Comparison of ENCODE assay signal across 8 cellular contexts in genomic region chr10:80078448-80079311, GRCh38. TPM values are rescaled to one million over a fixed set of nuclear protein-coding genes. Genes with fewer than 3 reads are reported as not detected.
DNase-seq lines count a peak whose midpoint lies in the region; ATAC-seq and TF ChIP-seq lines count a peak whose summit lies in the region.

TMEM254 (plus strand) TSS chr10:80078665; CDS start chr10:80078700, 35 bp downstream.

- H3K27me3 Mint-ChIP-seq in activated naive CD4-positive, alpha-beta T cell treated with anti-CD3 and anti-CD28 coated beads for 36 hours (ENCODE audit: low read depth) = no peaks in the 10 kb centered on the region

- H3F3A ChIP-seq in MM.1S (ENCODE audit: insufficient read depth, low read length) = peaks cover 14% of the 10 kb centered on the region

- H3K4me1 Mint-ChIP-seq in activated naive CD4-positive, alpha-beta T cell treated with anti-CD3 and anti-CD28 coated beads for 36 hours (ENCODE audit: low read depth) = peaks cover 30% of the 10 kb centered on the region

- H3K9me3 Mint-ChIP-seq in activated naive CD4-positive, alpha-beta T cell treated with anti-CD3 and anti-CD28 coated beads for 36 hours = no peaks in the 10 kb centered on the region

- no peaks in the 10 kb centered on the region for H3K27me3 ChIP-seq in MM.1S (replicated peaks; ENCODE audit: insufficient read depth, low read length)
- no peaks in the 10 kb centered on the region for H3K27me3 ChIP-seq in gastroesophageal sphincter

- peak within 1 kb of the TSS; percentile 85 for H3K27ac Mint-ChIP-seq in activated naive CD4-positive, alpha-beta T cell treated with anti-CD3 and anti-CD28 coated beads for 36 hours

- DNase-seq in GF-D8 (lab: John Stamatoyannopoulos, UW) = peak; percentile 63
- DNase-seq in HCEC 1CT = peak; percentile 86
- DNase-seq in MM.1S = peak; percentile 90
- DNase-seq in SK-N-DZ (ENCODE audit: low spot score) = peak; percentile 86
- peak; percentile 94 for DNase-seq in activated naive CD4-positive, alpha-beta T cell treated with anti-CD3 and anti-CD28 coated beads for 36 hours
- DNase-seq in non-pigmented ciliary epithelial cell (ENCODE audit: low read depth) = peak; percentile 43
- peak; percentile 50 to 94 (median 84) for DNase-seq in substantia nigra (lab: John Stamatoyannopoulos, UW)

- H3K27ac ChIP-seq in MM.1S (ENCODE audit: low read length) (peak within 1 kb of the TSS; percentile 91), gastroesophageal sphincter (peak within 1 kb of the TSS; percentile 85 to 97 (median 92)), substantia nigra (ENCODE audit: low read depth, low read length, poor library complexity, severe bottlenecking) (peak within 1 kb of the TSS; percentile 97)

- H2AFZ ChIP-seq in MM.1S (ENCODE audit: low read length) = peak within 1 kb of the TSS; percentile 96

- TF ChIP-seq POLR2A in gastroesophageal sphincter (IDR thresholded peaks at IDR 0.05) = peak; percentile 53 to 60

- ATAC-seq in gastroesophageal sphincter = peak; percentile 92

- H3K9me2 ChIP-seq in MM.1S (replicated peaks; ENCODE audit: insufficient read depth, low read length) = no peaks in the 10 kb centered on the region

- no peak for TF ChIP-seq EP300 in gastroesophageal sphincter (IDR thresholded peaks at IDR 0.05)

- H3K4me3 ChIP-seq in MM.1S (ENCODE audit: low read length) (peak within 1 kb of the TSS; percentile 96), gastroesophageal sphincter (peak within 1 kb of the TSS; percentile 63 to 76)

- peak within 1 kb of the TSS; percentile 87 for H3K9ac ChIP-seq in MM.1S (ENCODE audit: low read length)

- H3K36me3 Mint-ChIP-seq in activated naive CD4-positive, alpha-beta T cell treated with anti-CD3 and anti-CD28 coated beads for 36 hours (ENCODE audit: low read depth) = peaks cover 5% of the 10 kb centered on the region

- no peak for TF ChIP-seq CTCF in MM.1S (IDR thresholded peaks at IDR 0.05; ENCODE audit: low read length)
- TF ChIP-seq CTCF in gastroesophageal sphincter (IDR thresholded peaks at IDR 0.05) = peak in 1 of 4 experiments; percentile 13

- CTCF ChIA-PET in activated naive CD4-positive, alpha-beta T cell treated with anti-CD3 and anti-CD28 coated beads for 36 hours (lab: Charles Lee) = interaction anchor here (0.6 kb wide), 1 partner anchor 35 kb away, joined by 3 read pairs; no protein-coding TSS in a partner anchor

- H3K36me3 ChIP-seq in MM.1S (replicated peaks; ENCODE audit: insufficient read depth, low read length) (no peaks in the 10 kb centered on the region), gastroesophageal sphincter (peaks cover 0 to 17% of the 10 kb centered on the region in 2 donors)

- no peaks in the 10 kb centered on the region for H4K20me1 ChIP-seq in MM.1S (ENCODE audit: insufficient read depth, low read length)

- H3K4me1 ChIP-seq in MM.1S (ENCODE audit: low read length) (peaks cover 7% of the 10 kb centered on the region; the same call in 1 of the 2 replicates), gastroesophageal sphincter (peaks cover 0 to 24% (median 4%) of the 10 kb centered on the region in 3 donors)

- H3K9me3 ChIP-seq in MM.1S (replicated peaks; ENCODE audit: insufficient read depth, low read length) (no peaks in the 10 kb centered on the region), gastroesophageal sphincter (no peaks in the 10 kb centered on the region)

- peak within 1 kb of the TSS; percentile 98 for H3K4me3 Mint-ChIP-seq in activated naive CD4-positive, alpha-beta T cell treated with anti-CD3 and anti-CD28 coated beads for 36 hours

- peaks cover 13% of the 10 kb centered on the region for H3K79me2 ChIP-seq in MM.1S (ENCODE audit: low read length)

- intact Hi-C loops in activated naive CD4-positive, alpha-beta T cell treated with anti-CD3 and anti-CD28 coated beads for 36 hours (cut with micrococcal nuclease) = loop anchor here (1.0 to 10.0 kb wide), 8 partner anchors 109 to 834 kb away; partner anchors contain the start of genes ANXA11, NUTM2E, SH2D4B and ZCCHC24

- peak within 1 kb of the TSS; percentile 82 for H3K4me2 ChIP-seq in MM.1S (ENCODE audit: low read depth, low read length)

- WGBS in gastroesophageal sphincter (ENCODE audit: low coverage in 1 of 2), 2 donors = 4% methylated on average over 10 of the region's 64 CpGs; no CpG with 5 or more reads in 1 of the 2 donors

RNA-seq across cellular contexts. Expression of gene TMEM254, which starts in this region (rescaled TPM):
- polyA plus RNA-seq in SK-N-DZ (2014; cell fraction: cytosol; rRNA removed) = 10.6 and 11.1 TPM in 2 replicates
- polyA plus RNA-seq in SK-N-DZ (2014; cell fraction: nucleus; rRNA removed) = 10.3 and 11.4 TPM in 2 replicates
- total RNA-seq in activated naive CD4-positive, alpha-beta T cell treated with anti-CD3 and anti-CD28 coated beads for 36 hours = 10 to 100 TPM; 16.2 to 16.7 TPM
- 10 to 100 TPM in 3 of 4 donors, 1 to 10 TPM in 1; 7.8 to 15.1 (median 13.2) TPM for total RNA-seq in gastroesophageal sphincter

Comparison
In these comparisons a context has a peak if more than half of its experiments do, and no peak if none do; other contexts are left out.
1. Peak in every context shown above with its lines: DNase-seq, ATAC-seq, H3K4me3 ChIP-seq and H3K27ac ChIP-seq.
2. DNase-seq: peak in every context shown above with its lines; median percentile 94 in activated naive CD4-positive, alpha-beta T cell treated with anti-CD3 and anti-CD28 coated beads for 36 hours; 90 in MM.1S; 86 in HCEC 1CT; 86 in SK-N-DZ; 84 in substantia nigra; 63 in GF-D8; 43 in non-pigmented ciliary epithelial cell.